ENCODE assay signal across 1 cellular context in the genomic region with DNA sequence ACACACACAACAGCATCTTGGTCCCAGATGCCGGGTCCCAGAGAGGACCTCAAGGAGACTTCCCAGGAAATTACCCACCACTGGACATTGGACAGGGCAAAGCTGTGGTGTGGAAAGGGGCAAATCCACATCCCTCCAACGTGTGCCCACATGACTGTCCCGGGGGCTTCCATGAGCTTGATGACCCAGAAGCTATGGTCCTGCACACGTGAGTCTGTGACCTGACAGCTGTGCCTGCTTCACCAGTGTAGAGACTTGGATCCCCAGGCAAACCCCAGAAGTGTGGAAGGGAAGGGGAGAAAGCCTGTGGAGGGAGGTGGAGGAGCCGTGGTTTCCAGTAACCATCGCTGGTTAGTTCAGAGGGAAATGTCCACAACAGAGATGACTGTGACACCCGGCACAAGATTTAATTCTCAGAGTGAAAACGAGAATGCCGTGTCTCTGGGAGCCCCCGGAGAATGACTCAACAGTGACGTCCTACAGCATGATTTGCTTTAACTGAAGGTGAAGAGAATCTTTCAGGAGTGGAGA.
A peak's percentile ranks its signal among the peaks of the same experiment; 100 is the strongest.
TF ChIP-seq lines count a peak whose summit lies in the region.

No MANE protein-coding gene starts in this region.

TF ChIP-seq in GM12878, 131 proteins besides CTCF, POLR2A, EP300 and RAD21 (continued from another document):
- TF ChIP-seq NRF1 (conservative IDR thresholded peaks at IDR 0.05; ENCODE audit: low read depth, low read length) = no peak
- no peak for TF ChIP-seq ZZZ3 (IDR thresholded peaks at IDR 0.05; ENCODE audit: control insufficient read depth, insufficient read length, low read depth)
- TF ChIP-seq, protein P1, sequence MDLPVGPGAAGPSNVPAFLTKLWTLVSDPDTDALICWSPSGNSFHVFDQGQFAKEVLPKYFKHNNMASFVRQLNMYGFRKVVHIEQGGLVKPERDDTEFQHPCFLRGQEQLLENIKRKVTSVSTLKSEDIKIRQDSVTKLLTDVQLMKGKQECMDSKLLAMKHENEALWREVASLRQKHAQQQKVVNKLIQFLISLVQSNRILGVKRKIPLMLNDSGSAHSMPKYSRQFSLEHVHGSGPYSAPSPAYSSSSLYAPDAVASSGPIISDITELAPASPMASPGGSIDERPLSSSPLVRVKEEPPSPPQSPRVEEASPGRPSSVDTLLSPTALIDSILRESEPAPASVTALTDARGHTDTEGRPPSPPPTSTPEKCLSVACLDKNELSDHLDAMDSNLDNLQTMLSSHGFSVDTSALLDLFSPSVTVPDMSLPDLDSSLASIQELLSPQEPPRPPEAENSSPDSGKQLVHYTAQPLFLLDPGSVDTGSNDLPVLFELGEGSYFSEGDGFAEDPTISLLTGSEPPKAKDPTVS (IDR thresholded peaks at IDR 0.05; ENCODE audit: low read depth, low read length) = no peak
- TF ChIP-seq, protein P2, sequence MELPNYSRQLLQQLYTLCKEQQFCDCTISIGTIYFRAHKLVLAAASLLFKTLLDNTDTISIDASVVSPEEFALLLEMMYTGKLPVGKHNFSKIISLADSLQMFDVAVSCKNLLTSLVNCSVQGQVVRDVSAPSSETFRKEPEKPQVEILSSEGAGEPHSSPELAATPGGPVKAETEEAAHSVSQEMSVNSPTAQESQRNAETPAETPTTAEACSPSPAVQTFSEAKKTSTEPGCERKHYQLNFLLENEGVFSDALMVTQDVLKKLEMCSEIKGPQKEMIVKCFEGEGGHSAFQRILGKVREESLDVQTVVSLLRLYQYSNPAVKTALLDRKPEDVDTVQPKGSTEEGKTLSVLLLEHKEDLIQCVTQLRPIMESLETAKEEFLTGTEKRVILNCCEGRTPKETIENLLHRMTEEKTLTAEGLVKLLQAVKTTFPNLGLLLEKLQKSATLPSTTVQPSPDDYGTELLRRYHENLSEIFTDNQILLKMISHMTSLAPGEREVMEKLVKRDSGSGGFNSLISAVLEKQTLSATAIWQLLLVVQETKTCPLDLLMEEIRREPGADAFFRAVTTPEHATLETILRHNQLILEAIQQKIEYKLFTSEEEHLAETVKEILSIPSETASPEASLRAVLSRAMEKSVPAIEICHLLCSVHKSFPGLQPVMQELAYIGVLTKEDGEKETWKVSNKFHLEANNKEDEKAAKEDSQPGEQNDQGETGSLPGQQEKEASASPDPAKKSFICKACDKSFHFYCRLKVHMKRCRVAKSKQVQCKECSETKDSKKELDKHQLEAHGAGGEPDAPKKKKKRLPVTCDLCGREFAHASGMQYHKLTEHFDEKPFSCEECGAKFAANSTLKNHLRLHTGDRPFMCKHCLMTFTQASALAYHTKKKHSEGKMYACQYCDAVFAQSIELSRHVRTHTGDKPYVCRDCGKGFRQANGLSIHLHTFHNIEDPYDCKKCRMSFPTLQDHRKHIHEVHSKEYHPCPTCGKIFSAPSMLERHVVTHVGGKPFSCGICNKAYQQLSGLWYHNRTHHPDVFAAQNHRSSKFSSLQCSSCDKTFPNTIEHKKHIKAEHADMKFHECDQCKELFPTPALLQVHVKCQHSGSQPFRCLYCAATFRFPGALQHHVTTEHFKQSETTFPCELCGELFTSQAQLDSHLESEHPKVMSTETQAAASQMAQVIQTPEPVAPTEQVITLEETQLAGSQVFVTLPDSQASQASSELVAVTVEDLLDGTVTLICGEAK (IDR thresholded peaks at IDR 0.05; ENCODE audit: borderline replicate concordance) = no peak; the same call in 1 of the 2 replicates
- TF ChIP-seq, protein P3, sequence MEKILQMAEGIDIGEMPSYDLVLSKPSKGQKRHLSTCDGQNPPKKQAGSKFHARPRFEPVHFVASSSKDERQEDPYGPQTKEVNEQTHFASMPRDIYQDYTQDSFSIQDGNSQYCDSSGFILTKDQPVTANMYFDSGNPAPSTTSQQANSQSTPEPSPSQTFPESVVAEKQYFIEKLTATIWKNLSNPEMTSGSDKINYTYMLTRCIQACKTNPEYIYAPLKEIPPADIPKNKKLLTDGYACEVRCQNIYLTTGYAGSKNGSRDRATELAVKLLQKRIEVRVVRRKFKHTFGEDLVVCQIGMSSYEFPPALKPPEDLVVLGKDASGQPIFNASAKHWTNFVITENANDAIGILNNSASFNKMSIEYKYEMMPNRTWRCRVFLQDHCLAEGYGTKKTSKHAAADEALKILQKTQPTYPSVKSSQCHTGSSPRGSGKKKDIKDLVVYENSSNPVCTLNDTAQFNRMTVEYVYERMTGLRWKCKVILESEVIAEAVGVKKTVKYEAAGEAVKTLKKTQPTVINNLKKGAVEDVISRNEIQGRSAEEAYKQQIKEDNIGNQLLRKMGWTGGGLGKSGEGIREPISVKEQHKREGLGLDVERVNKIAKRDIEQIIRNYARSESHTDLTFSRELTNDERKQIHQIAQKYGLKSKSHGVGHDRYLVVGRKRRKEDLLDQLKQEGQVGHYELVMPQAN (conservative IDR thresholded peaks at IDR 0.05) = 0 out of 2 replicates have a peak, but pooled peaks have one; percentile 12
- TF ChIP-seq CHD4 (IDR thresholded peaks at IDR 0.05) = no peak
- no peak for TF ChIP-seq ZNF384 (IDR thresholded peaks at IDR 0.05; ENCODE audit: borderline replicate concordance, low read depth, low read length)
- peak; percentile 20; the same call in 1 of the 2 replicates for TF ChIP-seq SMARCA5 (IDR thresholded peaks at IDR 0.05)
- TF ChIP-seq CREB1 (IDR thresholded peaks at IDR 0.05; ENCODE audit: low read depth) = no peak
- TF ChIP-seq CREM (IDR thresholded peaks at IDR 0.05; ENCODE audit: low read depth) = peak; percentile 94
- no peak for TF ChIP-seq NFXL1 (IDR thresholded peaks at IDR 0.05; ENCODE audit: borderline replicate concordance)
- TF ChIP-seq, protein P4, sequence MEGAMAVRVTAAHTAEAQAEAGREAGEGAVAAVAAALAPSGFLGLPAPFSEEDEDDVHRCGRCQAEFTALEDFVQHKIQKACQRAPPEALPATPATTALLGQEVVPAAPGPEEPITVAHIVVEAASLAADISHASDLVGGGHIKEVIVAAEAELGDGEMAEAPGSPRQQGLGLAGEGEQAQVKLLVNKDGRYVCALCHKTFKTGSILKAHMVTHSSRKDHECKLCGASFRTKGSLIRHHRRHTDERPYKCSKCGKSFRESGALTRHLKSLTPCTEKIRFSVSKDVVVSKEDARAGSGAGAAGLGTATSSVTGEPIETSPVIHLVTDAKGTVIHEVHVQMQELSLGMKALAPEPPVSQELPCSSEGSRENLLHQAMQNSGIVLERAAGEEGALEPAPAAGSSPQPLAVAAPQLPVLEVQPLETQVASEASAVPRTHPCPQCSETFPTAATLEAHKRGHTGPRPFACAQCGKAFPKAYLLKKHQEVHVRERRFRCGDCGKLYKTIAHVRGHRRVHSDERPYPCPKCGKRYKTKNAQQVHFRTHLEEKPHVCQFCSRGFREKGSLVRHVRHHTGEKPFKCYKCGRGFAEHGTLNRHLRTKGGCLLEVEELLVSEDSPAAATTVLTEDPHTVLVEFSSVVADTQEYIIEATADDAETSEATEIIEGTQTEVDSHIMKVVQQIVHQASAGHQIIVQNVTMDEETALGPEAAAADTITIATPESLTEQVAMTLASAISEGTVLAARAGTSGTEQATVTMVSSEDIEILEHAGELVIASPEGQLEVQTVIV (IDR thresholded peaks at IDR 0.05; ENCODE audit: borderline replicate concordance, partially characterized antibody) = no peak
- TF ChIP-seq BRCA1 (IDR thresholded peaks at IDR 0.05; ENCODE audit: low read depth, low read length) = no peak
- no peak for TF ChIP-seq YBX1 (IDR thresholded peaks at IDR 0.05)
- 0 out of 2 replicates have a peak, but pooled peaks have one; percentile 46 for TF ChIP-seq SIN3A (IDR thresholded peaks at IDR 0.05; ENCODE audit: low read depth, low read length)
- TF ChIP-seq TBL1XR1 (IDR thresholded peaks at IDR 0.05; ENCODE audit: low read depth, low read length) = peak; percentile 51; the same call in 1 of the 2 replicates
